ENCODE assay signal across 1 cellular context in the genomic region with DNA sequence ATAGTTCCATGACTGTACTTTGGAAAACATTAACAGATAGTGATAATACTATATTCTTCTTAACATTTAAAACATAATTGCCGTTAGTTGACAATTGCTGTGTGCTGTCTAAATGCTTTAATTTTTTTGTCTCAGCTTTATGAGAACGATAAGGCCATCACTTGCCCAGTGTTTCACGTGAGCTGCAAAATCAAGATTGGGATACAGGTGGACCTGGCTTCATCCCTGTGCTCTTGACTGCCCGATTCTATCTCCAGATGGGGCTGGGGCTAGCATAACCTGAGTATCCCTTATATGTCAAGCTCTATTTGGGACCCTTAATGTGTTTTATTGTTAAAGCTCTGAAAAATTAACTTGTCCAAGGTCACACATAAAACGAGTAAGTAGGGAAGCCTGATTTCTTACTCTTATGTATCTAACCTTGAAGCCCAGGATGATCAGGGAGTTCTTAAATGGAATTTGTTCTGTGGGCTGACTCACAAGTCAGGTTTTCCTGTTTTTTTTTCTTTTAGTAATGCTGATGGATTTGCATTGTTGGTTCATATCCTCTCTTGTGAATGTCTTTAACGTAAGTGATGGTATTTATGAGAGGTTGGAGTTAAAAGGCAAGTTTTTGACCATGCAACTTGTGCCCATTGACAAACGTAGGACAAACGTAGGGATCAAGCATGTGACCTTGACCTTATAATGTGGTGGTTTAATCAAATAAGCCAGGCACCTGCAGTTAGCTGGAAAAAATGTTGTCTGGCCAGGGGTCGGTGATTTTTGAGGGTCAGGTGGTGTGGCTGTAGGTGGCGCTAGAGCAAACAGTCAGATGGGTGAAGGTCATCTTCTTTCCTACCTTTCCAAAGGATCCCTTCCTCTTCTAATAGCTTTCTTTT.
TF ChIP-seq lines count a peak whose summit lies in the region.

No MANE protein-coding gene starts in this region.

TF ChIP-seq in K562, 482 proteins besides CTCF, POLR2A, EP300 and RAD21 (continued from another document and continues in another):
- TF ChIP-seq, protein P1, sequence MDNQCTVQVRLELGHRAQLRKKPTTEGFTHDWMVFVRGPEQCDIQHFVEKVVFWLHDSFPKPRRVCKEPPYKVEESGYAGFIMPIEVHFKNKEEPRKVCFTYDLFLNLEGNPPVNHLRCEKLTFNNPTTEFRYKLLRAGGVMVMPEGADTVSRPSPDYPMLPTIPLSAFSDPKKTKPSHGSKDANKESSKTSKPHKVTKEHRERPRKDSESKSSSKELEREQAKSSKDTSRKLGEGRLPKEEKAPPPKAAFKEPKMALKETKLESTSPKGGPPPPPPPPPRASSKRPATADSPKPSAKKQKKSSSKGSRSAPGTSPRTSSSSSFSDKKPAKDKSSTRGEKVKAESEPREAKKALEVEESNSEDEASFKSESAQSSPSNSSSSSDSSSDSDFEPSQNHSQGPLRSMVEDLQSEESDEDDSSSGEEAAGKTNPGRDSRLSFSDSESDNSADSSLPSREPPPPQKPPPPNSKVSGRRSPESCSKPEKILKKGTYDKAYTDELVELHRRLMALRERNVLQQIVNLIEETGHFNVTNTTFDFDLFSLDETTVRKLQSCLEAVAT (IDR thresholded peaks at IDR 0.05): 0 out of 4 replicates have a peak, but pooled peaks of 1 of the 2 experiments have one; percentile 60
- TF ChIP-seq HCFC1 (IDR thresholded peaks at IDR 0.05; ENCODE audit: low read depth, low read length) (peak; percentile 34; the same call in 1 of the 2 replicates), MTA1 (IDR thresholded peaks at IDR 0.05; ENCODE audit: borderline replicate concordance) (peak; percentile 58; the same call in 1 of the 2 replicates), ZNF79 (CRISPR knock-in tag; IDR thresholded peaks at IDR 0.05; ENCODE audit: low read depth) (no peak), PHB2 (IDR thresholded peaks at IDR 0.05; ENCODE audit: low read depth) (no peak), ZNF316 (IDR thresholded peaks at IDR 0.05) (no peak), JUND (IDR thresholded peaks at IDR 0.05; ENCODE audit: borderline replicate concordance, low read depth, low read length) (peak; percentile 48; the same call in 1 of the 2 replicates), JUND (tag; IDR thresholded peaks at IDR 0.05; ENCODE audit: borderline replicate concordance, low read depth, low read length) (no peak; the same call in 2 of the 3 replicates), ARNT (IDR thresholded peaks at IDR 0.05) (peak in 1 of 2 experiments; percentile 59; a peak in 1 of 4 replicates), ATF7 (IDR thresholded peaks at IDR 0.05) (no peak), KDM1A (IDR thresholded peaks at IDR 0.05) (peak; percentile 8 to 18; a peak in 1 of 4 replicates), DPF2 (IDR thresholded peaks at IDR 0.05) (no peak), ZNF384 (IDR thresholded peaks at IDR 0.05; ENCODE audit: low read depth, low read length) (peak; percentile 54; the same call in 1 of the 2 replicates), THRAP3 (IDR thresholded peaks at IDR 0.05; ENCODE audit: borderline replicate concordance) (peak; percentile 69; the same call in 1 of the 2 replicates), ADNP (tag; IDR thresholded peaks at IDR 0.05) (peak; percentile 52; the same call in 1 of the 2 replicates), BHLHE40 (IDR thresholded peaks at IDR 0.05; ENCODE audit: low read length) (peak; percentile 59; the same call in 1 of the 2 replicates), RCOR1 (IDR thresholded peaks at IDR 0.05; ENCODE audit: borderline replicate concordance in 1 of 2, low read depth in 2 of 2, low read length in 2 of 2) (peak; percentile 52 to 62; a peak in 2 of 4 replicates), SMC3 (conservative IDR thresholded peaks at IDR 0.05; ENCODE audit: insufficient read depth, low read depth, low read length) (peak; percentile 52; the same call in 1 of the 2 replicates), YY1 (IDR thresholded peaks at IDR 0.05; ENCODE audit: borderline replicate concordance in 1 of 3, control insufficient read depth in 1 of 3, extremely low read depth in 1 of 3, insufficient read depth in 3 of 3, insufficient read length in 1 of 3, insufficient replicate concordance in 2 of 3, low read depth in 1 of 3, low read length in 2 of 3) (peak in 1 of 3 experiments; percentile 20), KHSRP (IDR thresholded peaks at IDR 0.05) (0 out of 2 replicates have a peak, but pooled peaks have one; percentile 22), SMARCC2 (IDR thresholded peaks at IDR 0.05; ENCODE audit: low read depth) (peak; percentile 72; the same call in 1 of the 2 replicates), MYC (IDR thresholded peaks at IDR 0.05; ENCODE audit: low read depth, low read length) (peak; percentile 71), MYC (CRISPR knock-in tag; IDR thresholded peaks at IDR 0.05; ENCODE audit: borderline replicate concordance, low read depth) (no peak), POLR2AphosphoS2 (IDR thresholded peaks at IDR 0.05; ENCODE audit: low read length) (no peak), PHF21A (IDR thresholded peaks at IDR 0.05; ENCODE audit: borderline replicate concordance, low read depth) (no peak), RFX7 (CRISPR knock-in tag; IDR thresholded peaks at IDR 0.05) (no peak), L3MBTL2 (IDR thresholded peaks at IDR 0.05) (0 out of 2 replicates have a peak, but pooled peaks have one; percentile 16), CHD2 (IDR thresholded peaks at IDR 0.05; ENCODE audit: low read depth, low read length) (no peak), ZC3H8 (IDR thresholded peaks at IDR 0.05) (0 out of 2 replicates have a peak, but pooled peaks have one; percentile 62), FOXP1 (CRISPR knock-in tag; IDR thresholded peaks at IDR 0.05) (0 out of 2 replicates have a peak, but pooled peaks have one; percentile 6), TRIM24 (IDR thresholded peaks at IDR 0.05) (0 out of 4 replicates have a peak, but pooled peaks have one; percentile 13 to 29), NR2F6 (CRISPR knock-in tag; IDR thresholded peaks at IDR 0.05) (no peak), MECOM (CRISPR knock-in tag; IDR thresholded peaks at IDR 0.05) (peak; percentile 85), STAT5A (IDR thresholded peaks at IDR 0.05; ENCODE audit: borderline replicate concordance, low read length) (0 out of 2 replicates have a peak, but pooled peaks have one; percentile 49), FOXM1 (IDR thresholded peaks at IDR 0.05; ENCODE audit: low read depth) (peak; percentile 45), FOXM1 (CRISPR knock-in tag; IDR thresholded peaks at IDR 0.05; ENCODE audit: low read depth) (no peak), BCOR (IDR thresholded peaks at IDR 0.05) (0 out of 2 replicates have a peak, but pooled peaks have one; percentile 25), RAD51 (IDR thresholded peaks at IDR 0.05; ENCODE audit: borderline replicate concordance, low read depth) (peak; percentile 44; the same call in 1 of the 2 replicates), KDM4B (IDR thresholded peaks at IDR 0.05; ENCODE audit: borderline replicate concordance in 2 of 2, low read depth in 1 of 2) (no peak), CBX3 (IDR thresholded peaks at IDR 0.05; ENCODE audit: borderline replicate concordance in 1 of 2, low read length in 2 of 2) (peak in 1 of 2 experiments; percentile 80; a peak in 1 of 3 replicates), ZNF12 (CRISPR knock-in tag; IDR thresholded peaks at IDR 0.05) (no peak), NUFIP1 (IDR thresholded peaks at IDR 0.05; ENCODE audit: partially characterized antibody) (no peak), ZBTB7A (IDR thresholded peaks at IDR 0.05; ENCODE audit: borderline replicate concordance, control insufficient read depth, low read depth, low read length) (peak; percentile 73; the same call in 1 of the 2 replicates), CC2D1A (IDR thresholded peaks at IDR 0.05) (peak; percentile 90), ZNF253 (CRISPR knock-in tag; conservative IDR thresholded peaks at IDR 0.05) (no peak), NEUROD1 (IDR thresholded peaks at IDR 0.05; ENCODE audit: borderline replicate concordance, low read depth, low read length, partially characterized antibody) (peak; percentile 20), ZNF444 (CRISPR knock-in tag; IDR thresholded peaks at IDR 0.05) (no peak), MAFG (tag; conservative IDR thresholded peaks at IDR 0.05) (no peak), ETV1 (tag; conservative IDR thresholded peaks at IDR 0.05; ENCODE audit: low read depth) (0 out of 2 replicates have a peak, but pooled peaks have one; percentile 29), RBBP5 (IDR thresholded peaks at IDR 0.05; ENCODE audit: borderline replicate concordance, insufficient read depth, low read length, poor library complexity, severe bottlenecking) (no peak), ESRRA (IDR thresholded peaks at IDR 0.05; ENCODE audit: borderline replicate concordance, low read depth) (peak; percentile 95), MTA3 (IDR thresholded peaks at IDR 0.05; ENCODE audit: borderline replicate concordance) (0 out of 2 replicates have a peak, but pooled peaks have one; percentile 26)
- TF ChIP-seq, protein P2, sequence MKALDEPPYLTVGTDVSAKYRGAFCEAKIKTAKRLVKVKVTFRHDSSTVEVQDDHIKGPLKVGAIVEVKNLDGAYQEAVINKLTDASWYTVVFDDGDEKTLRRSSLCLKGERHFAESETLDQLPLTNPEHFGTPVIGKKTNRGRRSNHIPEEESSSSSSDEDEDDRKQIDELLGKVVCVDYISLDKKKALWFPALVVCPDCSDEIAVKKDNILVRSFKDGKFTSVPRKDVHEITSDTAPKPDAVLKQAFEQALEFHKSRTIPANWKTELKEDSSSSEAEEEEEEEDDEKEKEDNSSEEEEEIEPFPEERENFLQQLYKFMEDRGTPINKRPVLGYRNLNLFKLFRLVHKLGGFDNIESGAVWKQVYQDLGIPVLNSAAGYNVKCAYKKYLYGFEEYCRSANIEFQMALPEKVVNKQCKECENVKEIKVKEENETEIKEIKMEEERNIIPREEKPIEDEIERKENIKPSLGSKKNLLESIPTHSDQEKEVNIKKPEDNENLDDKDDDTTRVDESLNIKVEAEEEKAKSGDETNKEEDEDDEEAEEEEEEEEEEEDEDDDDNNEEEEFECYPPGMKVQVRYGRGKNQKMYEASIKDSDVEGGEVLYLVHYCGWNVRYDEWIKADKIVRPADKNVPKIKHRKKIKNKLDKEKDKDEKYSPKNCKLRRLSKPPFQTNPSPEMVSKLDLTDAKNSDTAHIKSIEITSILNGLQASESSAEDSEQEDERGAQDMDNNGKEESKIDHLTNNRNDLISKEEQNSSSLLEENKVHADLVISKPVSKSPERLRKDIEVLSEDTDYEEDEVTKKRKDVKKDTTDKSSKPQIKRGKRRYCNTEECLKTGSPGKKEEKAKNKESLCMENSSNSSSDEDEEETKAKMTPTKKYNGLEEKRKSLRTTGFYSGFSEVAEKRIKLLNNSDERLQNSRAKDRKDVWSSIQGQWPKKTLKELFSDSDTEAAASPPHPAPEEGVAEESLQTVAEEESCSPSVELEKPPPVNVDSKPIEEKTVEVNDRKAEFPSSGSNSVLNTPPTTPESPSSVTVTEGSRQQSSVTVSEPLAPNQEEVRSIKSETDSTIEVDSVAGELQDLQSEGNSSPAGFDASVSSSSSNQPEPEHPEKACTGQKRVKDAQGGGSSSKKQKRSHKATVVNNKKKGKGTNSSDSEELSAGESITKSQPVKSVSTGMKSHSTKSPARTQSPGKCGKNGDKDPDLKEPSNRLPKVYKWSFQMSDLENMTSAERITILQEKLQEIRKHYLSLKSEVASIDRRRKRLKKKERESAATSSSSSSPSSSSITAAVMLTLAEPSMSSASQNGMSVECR (CRISPR knock-in tag; IDR thresholded peaks at IDR 0.05): no peak
- TF ChIP-seq, protein P3, sequence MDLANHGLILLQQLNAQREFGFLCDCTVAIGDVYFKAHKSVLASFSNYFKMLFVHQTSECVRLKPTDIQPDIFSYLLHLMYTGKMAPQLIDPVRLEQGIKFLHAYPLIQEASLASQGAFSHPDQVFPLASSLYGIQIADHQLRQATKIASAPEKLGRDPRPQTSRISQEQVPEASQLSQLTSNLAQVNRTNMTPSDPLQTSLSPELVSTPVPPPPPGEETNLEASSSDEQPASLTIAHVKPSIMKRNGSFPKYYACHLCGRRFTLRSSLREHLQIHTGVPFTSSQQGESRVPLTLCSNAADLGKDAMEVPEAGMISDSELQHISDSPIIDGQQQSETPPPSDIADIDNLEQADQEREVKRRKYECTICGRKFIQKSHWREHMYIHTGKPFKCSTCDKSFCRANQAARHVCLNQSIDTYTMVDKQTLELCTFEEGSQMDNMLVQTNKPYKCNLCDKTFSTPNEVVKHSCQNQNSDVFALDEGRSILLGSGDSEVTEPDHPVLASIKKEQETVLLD (IDR thresholded peaks at IDR 0.05): peak; percentile 52; the same call in 1 of the 2 replicates
- TF ChIP-seq, protein P4, sequence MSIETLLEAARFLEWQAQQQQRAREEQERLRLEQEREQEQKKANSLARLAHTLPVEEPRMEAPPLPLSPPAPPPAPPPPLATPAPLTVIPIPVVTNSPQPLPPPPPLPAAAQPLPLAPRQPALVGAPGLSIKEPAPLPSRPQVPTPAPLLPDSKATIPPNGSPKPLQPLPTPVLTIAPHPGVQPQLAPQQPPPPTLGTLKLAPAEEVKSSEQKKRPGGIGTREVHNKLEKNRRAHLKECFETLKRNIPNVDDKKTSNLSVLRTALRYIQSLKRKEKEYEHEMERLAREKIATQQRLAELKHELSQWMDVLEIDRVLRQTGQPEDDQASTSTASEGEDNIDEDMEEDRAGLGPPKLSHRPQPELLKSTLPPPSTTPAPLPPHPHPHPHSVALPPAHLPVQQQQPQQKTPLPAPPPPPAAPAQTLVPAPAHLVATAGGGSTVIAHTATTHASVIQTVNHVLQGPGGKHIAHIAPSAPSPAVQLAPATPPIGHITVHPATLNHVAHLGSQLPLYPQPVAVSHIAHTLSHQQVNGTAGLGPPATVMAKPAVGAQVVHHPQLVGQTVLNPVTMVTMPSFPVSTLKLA (conservative IDR thresholded peaks at IDR 0.05): 0 out of 4 replicates have a peak, but pooled peaks of 1 of the 2 experiments have one; percentile 33
- TF ChIP-seq, protein P5, sequence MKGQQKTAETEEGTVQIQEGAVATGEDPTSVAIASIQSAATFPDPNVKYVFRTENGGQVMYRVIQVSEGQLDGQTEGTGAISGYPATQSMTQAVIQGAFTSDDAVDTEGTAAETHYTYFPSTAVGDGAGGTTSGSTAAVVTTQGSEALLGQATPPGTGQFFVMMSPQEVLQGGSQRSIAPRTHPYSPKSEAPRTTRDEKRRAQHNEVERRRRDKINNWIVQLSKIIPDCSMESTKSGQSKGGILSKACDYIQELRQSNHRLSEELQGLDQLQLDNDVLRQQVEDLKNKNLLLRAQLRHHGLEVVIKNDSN (CRISPR knock-in tag; IDR thresholded peaks at IDR 0.05): peak; percentile 69; the same call in 1 of the 2 replicates
- TF ChIP-seq, protein P6, sequence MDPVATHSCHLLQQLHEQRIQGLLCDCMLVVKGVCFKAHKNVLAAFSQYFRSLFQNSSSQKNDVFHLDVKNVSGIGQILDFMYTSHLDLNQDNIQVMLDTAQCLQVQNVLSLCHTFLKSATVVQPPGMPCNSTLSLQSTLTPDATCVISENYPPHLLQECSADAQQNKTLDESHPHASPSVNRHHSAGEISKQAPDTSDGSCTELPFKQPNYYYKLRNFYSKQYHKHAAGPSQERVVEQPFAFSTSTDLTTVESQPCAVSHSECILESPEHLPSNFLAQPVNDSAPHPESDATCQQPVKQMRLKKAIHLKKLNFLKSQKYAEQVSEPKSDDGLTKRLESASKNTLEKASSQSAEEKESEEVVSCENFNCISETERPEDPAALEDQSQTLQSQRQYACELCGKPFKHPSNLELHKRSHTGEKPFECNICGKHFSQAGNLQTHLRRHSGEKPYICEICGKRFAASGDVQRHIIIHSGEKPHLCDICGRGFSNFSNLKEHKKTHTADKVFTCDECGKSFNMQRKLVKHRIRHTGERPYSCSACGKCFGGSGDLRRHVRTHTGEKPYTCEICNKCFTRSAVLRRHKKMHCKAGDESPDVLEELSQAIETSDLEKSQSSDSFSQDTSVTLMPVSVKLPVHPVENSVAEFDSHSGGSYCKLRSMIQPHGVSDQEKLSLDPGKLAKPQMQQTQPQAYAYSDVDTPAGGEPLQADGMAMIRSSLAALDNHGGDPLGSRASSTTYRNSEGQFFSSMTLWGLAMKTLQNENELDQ (CRISPR knock-in tag; IDR thresholded peaks at IDR 0.05; ENCODE audit: borderline replicate concordance): no peak
